Comparison of ENCODE assay signal across 10 cellular contexts in the genomic region with DNA sequence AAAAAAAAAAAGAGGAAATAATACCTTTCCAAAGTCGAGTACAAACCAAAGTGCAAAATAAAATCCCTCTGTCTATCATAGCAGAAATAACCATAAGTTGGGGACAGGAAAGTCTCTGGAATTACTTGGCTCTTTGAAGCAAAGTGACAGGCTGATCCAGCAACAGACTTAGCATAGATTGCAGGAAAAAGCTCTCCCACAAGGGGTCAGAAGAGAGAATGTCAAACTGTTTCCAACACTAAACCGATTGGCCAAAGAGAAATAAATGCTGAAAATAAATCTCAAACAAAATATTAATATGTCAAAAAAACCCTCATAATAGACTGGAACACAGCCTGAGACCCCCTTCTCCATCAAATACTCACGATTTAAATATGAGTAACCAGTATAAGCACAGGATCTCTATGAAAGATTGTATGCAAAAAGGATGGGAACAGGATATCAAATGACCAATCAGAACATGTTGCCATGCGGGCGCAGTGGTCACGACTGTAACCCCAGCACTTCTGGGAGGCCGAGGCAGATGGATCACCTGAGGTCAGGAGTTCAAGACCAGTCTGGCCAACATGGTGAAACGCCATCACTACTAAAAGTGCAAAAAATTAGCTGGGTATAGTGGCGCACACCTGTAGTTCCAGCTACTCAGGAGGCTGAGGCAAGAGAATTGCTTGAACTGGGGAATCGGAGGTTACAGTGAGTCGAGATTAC.
A peak's percentile ranks its signal among the peaks of the same experiment; 100 is the strongest.
DNase-seq lines count a peak whose midpoint lies in the region; FAIRE-seq and TF ChIP-seq lines count a peak whose summit lies in the region.
"Had no signal": no experiment of that assay in that cellular context is flagged by ENCODE, and none has a peak within 500 bp of the region (broad histone marks: within the 10 kb centered on the region; RNA-seq: fewer than 3 reads in every experiment).

No MANE protein-coding gene starts in this region.

- intact Hi-C loops in adrenal gland (cut with DNase I), result no loop called here

- no peak overlapping the region for H2BK12ac ChIP-seq in mesenchymal stem cell (ENCODE audit: low read length in 2 of 2)

- no peak overlapping the region for H3K27ac ChIP-seq in adrenal gland
- H3K27ac ChIP-seq in mesenchymal stem cell (ENCODE audit: low read length, poor library complexity, severe bottlenecking), result no peak overlapping the region

- H3K4me3 ChIP-seq in adrenal gland, result no peak overlapping the region
- H3K4me3 ChIP-seq in mesenchymal stem cell (ENCODE audit: insufficient read depth in 1 of 2, low read depth in 1 of 2, low read length in 2 of 2), result no peak overlapping the region

- no peak overlapping the region for H2BK15ac ChIP-seq in mesenchymal stem cell (ENCODE audit: low read depth, poor library complexity, severe bottlenecking)

- FAIRE-seq in GM12891 (lab: Jason Lieb, UNC), result no peak
- FAIRE-seq: A204.1 had no signal

- TF ChIP-seq CTCF in adrenal gland (IDR thresholded peaks at IDR 0.05), result peak; percentile 27 to 56 (median 50)

- H3K9ac ChIP-seq in mesenchymal stem cell (ENCODE audit: low read length), result no peak overlapping the region

- H3K36me3 ChIP-seq in adrenal gland (replicated peaks in 1 of 2), result no peaks in the 10 kb centered on the region
- no peaks in the 10 kb centered on the region for H3K36me3 ChIP-seq in mesenchymal stem cell (ENCODE audit: control insufficient read depth in 1 of 2, insufficient read depth in 2 of 2, low read depth in 1 of 2, low read length in 2 of 2)

- H4K91ac ChIP-seq in mesenchymal stem cell (ENCODE audit: low read length), result no peak overlapping the region

- DNase-seq in DMS 273 (lab: John Stamatoyannopoulos, UW; ENCODE audit: unreplicated experiment) (peak; percentile 37), DMS 273 treated with DMSO at 0.1 percent for 48 hours (lab: John Stamatoyannopoulos, UW) (no peak), HT-29 (ENCODE audit: low spot score) (peak; percentile 82), adrenal gland (peak in 4 of 7 donors; percentile 16 to 46 (median 31)), mesenchymal stem cell (peak; percentile 32), epidermal melanocyte (ENCODE audit: insufficient read length, low spot score) (no peak), GM12891 (ENCODE audit: insufficient read length, low spot score) (no peak), NCI-H446 treated with DMSO at 0.1 percent for 48 hours (lab: John Stamatoyannopoulos, UW) (no peak)
- DNase-seq: stimulated activated naive CD8-positive, alpha-beta T cell treated with anti-CD3 and anti-CD28 coated beads, Interleukin-15, amount 100 ng/mL, for 72 hours had no signal

- no peak overlapping the region for H3K23ac ChIP-seq in mesenchymal stem cell (ENCODE audit: low read length in 2 of 2)

- H3K27me3 ChIP-seq in adrenal gland (no peaks in the 10 kb centered on the region), mesenchymal stem cell (ENCODE audit: control insufficient read depth in 1 of 2, insufficient read depth in 1 of 2, low read length in 2 of 2) (no peaks in the 10 kb centered on the region)

- H2AK5ac ChIP-seq in mesenchymal stem cell (ENCODE audit: low read length, severe bottlenecking), result no peak overlapping the region

- TF ChIP-seq POLR2A in adrenal gland (IDR thresholded peaks at IDR 0.05) (no peak), GM12891 (IDR thresholded peaks at IDR 0.05; ENCODE audit: low read depth, low read length) (no peak)

- H3K79me1 ChIP-seq in mesenchymal stem cell (replicated peaks; ENCODE audit: low read length, poor library complexity, severe bottlenecking), result no peaks in the 10 kb centered on the region

- H3K4me2 ChIP-seq in mesenchymal stem cell (ENCODE audit: low read length, poor library complexity, severe bottlenecking), result no peak overlapping the region

- 78 to 83% (median 78%) methylated on average over 11 of the region's 11 CpGs for WGBS in adrenal gland, 4 donors
- 85% methylated on average over 10 of the region's 11 CpGs for WGBS in mesenchymal stem cell

- H3K18ac ChIP-seq in mesenchymal stem cell (ENCODE audit: low read depth in 1 of 2, low read length in 2 of 2), result no peak overlapping the region

- no peak overlapping the region for H3K14ac ChIP-seq in mesenchymal stem cell (ENCODE audit: low read length in 2 of 2)

- H3K4me1 ChIP-seq in adrenal gland (replicated peaks in 1 of 2) (peaks cover 0 to 8% of the 10 kb centered on the region in 2 donors), mesenchymal stem cell (ENCODE audit: control insufficient read depth, insufficient read depth, low read depth, low read length) (no peaks in the 10 kb centered on the region)

- no peak overlapping the region for H2BK120ac ChIP-seq in mesenchymal stem cell (ENCODE audit: low read depth, low read length)

- no peak overlapping the region for H3K4ac ChIP-seq in mesenchymal stem cell (ENCODE audit: low read depth in 1 of 2, low read length in 2 of 2)

- no peaks in the 10 kb centered on the region for H3K9me3 ChIP-seq in adrenal gland (replicated peaks in 1 of 3)
- no peaks in the 10 kb centered on the region for H3K9me3 ChIP-seq in mesenchymal stem cell (ENCODE audit: control insufficient read depth, low read length)

- H2BK5ac ChIP-seq in mesenchymal stem cell (ENCODE audit: low read depth, low read length, poor library complexity, severe bottlenecking), result no peak overlapping the region

- H4K8ac ChIP-seq in mesenchymal stem cell (ENCODE audit: low read length), result no peak overlapping the region

- no peak overlapping the region for H2AFZ ChIP-seq in mesenchymal stem cell (ENCODE audit: low read depth, low read length)

TF ChIP-seq in GM12891, 5 proteins besides CTCF, POLR2A, EP300 and RAD21:
- TF ChIP-seq SPI1 (IDR thresholded peaks at IDR 0.05; ENCODE audit: low read depth, low read length) (no peak), POLR2AphosphoS5 (IDR thresholded peaks at IDR 0.05; ENCODE audit: low read depth, low read length) (no peak), PAX5 (IDR thresholded peaks at IDR 0.05; ENCODE audit: insufficient read depth, low read length, severe bottlenecking) (no peak), TAF1 (IDR thresholded peaks at IDR 0.05; ENCODE audit: low read depth, low read length) (no peak), POU2F2 (IDR thresholded peaks at IDR 0.05; ENCODE audit: low read depth, low read length) (no peak)

Comparison
In these comparisons a context has a peak if more than half of its experiments do, and no peak if none do; other contexts are left out.
1. DNase-seq: peak in DMS 273 (single experiment), HT-29 (single experiment), adrenal gland (4 of 7) and mesenchymal stem cell (single experiment); none in DMS 273 treated with DMSO at 0.1 percent for 48 hours (single experiment), epidermal melanocyte (single experiment), GM12891 (single experiment) and NCI-H446 treated with DMSO at 0.1 percent for 48 hours (single experiment).